ENCODE assay signal across 21 cellular contexts in genomic region chr9:121860213-121860612, GRCh38.
DNase-seq lines count a peak whose midpoint lies in the region; ATAC-seq and TF ChIP-seq lines count a peak whose summit lies in the region.
"Had no signal": no experiment of that assay in that cellular context is flagged by ENCODE, and none has a peak within 500 bp of the region (broad histone marks: within the 10 kb centered on the region; RNA-seq: fewer than 3 reads in every experiment).

No MANE protein-coding gene starts in this region.

- no peak overlapping the region for H3K4me2 ChIP-seq in mesendoderm (ENCODE audit: low read length)
- H3K4me2 ChIP-seq: SK-N-SH had no signal

- no peaks in the 10 kb centered on the region for H3K4me1 Mint-ChIP-seq in MCF 10A (ENCODE audit: insufficient read depth, unreplicated experiment)
- H3K4me1 Mint-ChIP-seq: CD14-positive monocyte had no signal

- H3K18ac ChIP-seq in mesendoderm (ENCODE audit: low read length): no peak overlapping the region

- H4K5ac ChIP-seq in mesendoderm (ENCODE audit: low read length): no peak overlapping the region

- intact Hi-C loops in breast epithelium (cut with DNase I; ENCODE audit: low total_unique reads): no loop called here
- intact Hi-C loops in MCF 10A (cut with micrococcal nuclease): loop anchor here (2.0 to 5.0 kb wide), 2 partner anchors 132 to 173 kb away; no protein-coding TSS in a partner anchor

- H3K4me3 ChIP-seq in breast epithelium (no peak overlapping the region), mesendoderm (ENCODE audit: low read length) (no peak overlapping the region)
- H3K4me3 ChIP-seq: GM23248, MG63 had no signal

- no peak for TF ChIP-seq CTCF in breast epithelium (IDR thresholded peaks at IDR 0.05)
- no peak for TF ChIP-seq CTCF in MCF 10A (IDR thresholded peaks at IDR 0.05; ENCODE audit: unreplicated experiment)

- no peaks in the 10 kb centered on the region for H3K9me3 ChIP-seq in breast epithelium
- H3K9me3 ChIP-seq: MG63, SK-N-SH had no signal

- H3K27me3 ChIP-seq in breast epithelium (no peaks in the 10 kb centered on the region), mesendoderm (ENCODE audit: insufficient read depth, low read length, poor library complexity) (no peaks in the 10 kb centered on the region)
- H3K27me3 ChIP-seq: MG63 had no signal

- no peak overlapping the region for H2BK15ac ChIP-seq in mesendoderm (replicated peaks; ENCODE audit: low read depth)

- H3K4me1 ChIP-seq in breast epithelium (peaks cover 0 to 5% of the 10 kb centered on the region in 2 donors), mesendoderm (ENCODE audit: control insufficient read depth, low read depth, low read length) (peaks cover 18% of the 10 kb centered on the region)

- no peak overlapping the region for H3K27ac Mint-ChIP-seq in MCF 10A (ENCODE audit: low read depth, unreplicated experiment)
- peak overlapping the region in 1 of 2 donors; percentile 77 for H3K27ac Mint-ChIP-seq in activated naive CD4-positive, alpha-beta T cell treated with anti-CD3 and anti-CD28 coated beads, Interleukin-2, amount 50 U/mL, for 72 hours
- H3K27ac Mint-ChIP-seq: CD14-positive monocyte had no signal

- no peak for ATAC-seq in HG02840 (IDR thresholded peaks at IDR 0.05; ENCODE audit: low FRiP score, unreplicated experiment)
- no peak for ATAC-seq in activated naive CD4-positive, alpha-beta T cell treated with anti-CD3 and anti-CD28 coated beads, Interleukin-2, amount 50 U/mL, for 72 hours
- ATAC-seq: Panc1 had no signal

- H2BK5ac ChIP-seq in mesendoderm (ENCODE audit: low read length): no peak overlapping the region

- POLR2A ChIA-PET in MCF 10A (lab: Yijun Ruan, JAX): no interaction called here

- no peak overlapping the region for H4K8ac ChIP-seq in mesendoderm (ENCODE audit: low read depth, low read length)

- BruUV-seq in MCF 10A (replicated peaks; lab: Mats Ljungman, UMichigan): no TSS peak

- DNase-seq in breast epithelium (ENCODE audit: low spot score in 2 of 2) (peak in 1 of 2 donors; percentile 10), MCF 10A (ENCODE audit: unreplicated experiment) (no peak), cerebellar cortex (ENCODE audit: low spot score) (peak; percentile 50), mesendoderm (peak; percentile 46), ureter (ENCODE audit: low spot score) (peak; percentile 28), substantia nigra (lab: John Stamatoyannopoulos, UW) (no peak)
- DNase-seq in activated naive CD4-positive, alpha-beta T cell treated with anti-CD3 and anti-CD28 coated beads, Interleukin-2, amount 50 U/mL, for 72 hours (ENCODE audit: low spot score in 2 of 2): no peak
- DNase-seq: DMS79 treated with DMSO at 0.1 percent for 48 hours, Kasumi-1, NCI-H1417, NCI-H1694 treated with DMSO at 0.1 percent for 48 hours, NCI-H2171, NCI-H524 treated with DMSO at 0.1 percent for 48 hours, NCI-H82, SIG-M5, SK-N-SH had no signal

- H2AK5ac ChIP-seq in mesendoderm (ENCODE audit: low read length): no peak overlapping the region

- WGBS in mesendoderm (ENCODE audit: extremely low coverage, insufficient coverage, low lambda C conversion rate): no CpG with 5 or more reads among the region's 3 CpGs

- H3K79me2 ChIP-seq in mesendoderm (ENCODE audit: control insufficient read depth, insufficient read depth, low read length): no peaks in the 10 kb centered on the region

- no peak overlapping the region for H2BK120ac ChIP-seq in mesendoderm (ENCODE audit: low read depth, low read length)

- H3K36me3 Mint-ChIP-seq in MCF 10A (ENCODE audit: insufficient read depth, unreplicated experiment): peaks cover 8% of the 10 kb centered on the region
- H3K36me3 Mint-ChIP-seq in activated naive CD4-positive, alpha-beta T cell treated with anti-CD3 and anti-CD28 coated beads, Interleukin-2, amount 50 U/mL, for 72 hours: no peaks in the 10 kb centered on the region
- H3K36me3 Mint-ChIP-seq: CD14-positive monocyte had no signal

- H3K23ac ChIP-seq in mesendoderm (ENCODE audit: low read length): no peak overlapping the region

- peak overlapping the region; percentile 46 to 48 for H3K27ac ChIP-seq in breast epithelium
- no peak overlapping the region for H3K27ac ChIP-seq in mesendoderm (ENCODE audit: low read depth, low read length)
- no peak overlapping the region for H3K27ac ChIP-seq in substantia nigra (ENCODE audit: low read depth, low read length, poor library complexity, severe bottlenecking)
- H3K27ac ChIP-seq: GM23248 had no signal

- CTCF ChIA-PET in MCF 10A (lab: Yijun Ruan, JAX): interaction anchor here (0.9 kb wide), 1 partner anchor 27 kb away, joined by 5 read pairs; no protein-coding TSS in a partner anchor

- H3K56ac ChIP-seq in mesendoderm (ENCODE audit: low read length): no peak overlapping the region

- TF ChIP-seq POLR2A in breast epithelium (IDR thresholded peaks at IDR 0.05): no peak

- H3K36me3 ChIP-seq in breast epithelium (no peaks in the 10 kb centered on the region), mesendoderm (ENCODE audit: control insufficient read depth, insufficient read depth, low read length) (no peaks in the 10 kb centered on the region)
- H3K36me3 ChIP-seq: MG63 had no signal

- no peaks in the 10 kb centered on the region for H3K9me3 Mint-ChIP-seq in MCF 10A (ENCODE audit: unreplicated experiment)
- H3K9me3 Mint-ChIP-seq in activated naive CD4-positive, alpha-beta T cell treated with anti-CD3 and anti-CD28 coated beads, Interleukin-2, amount 50 U/mL, for 72 hours: no peaks in the 10 kb centered on the region
- H3K9me3 Mint-ChIP-seq: CD14-positive monocyte had no signal

- H3K4ac ChIP-seq in mesendoderm (ENCODE audit: low read depth, low read length): no peak overlapping the region

- no peak overlapping the region for H3K4me3 Mint-ChIP-seq in MCF 10A (ENCODE audit: unreplicated experiment)
- H3K4me3 Mint-ChIP-seq: CD14-positive monocyte had no signal

- no peaks in the 10 kb centered on the region for H3K27me3 Mint-ChIP-seq in MCF 10A (ENCODE audit: insufficient read depth, unreplicated experiment)

- no peaks in the 10 kb centered on the region for H3K79me1 ChIP-seq in mesendoderm (ENCODE audit: low read length)

- no peak overlapping the region for H3K9ac ChIP-seq in mesendoderm (ENCODE audit: low read length)
- H3K9ac ChIP-seq: GM23248, SK-N-SH had no signal

Comparison
In these comparisons a context has a peak if more than half of its experiments do, and no peak if none do; other contexts are left out.
1. DNase-seq: peak in cerebellar cortex (single experiment), mesendoderm (single experiment) and ureter (single experiment); none in MCF 10A (single experiment), substantia nigra (0 of 49) and activated naive CD4-positive, alpha-beta T cell treated with anti-CD3 and anti-CD28 coated beads, Interleukin-2, amount 50 U/mL, for 72 hours (0 of 2).
2. H3K27ac ChIP-seq: peak in breast epithelium (2 of 2); none in mesendoderm (single experiment) and substantia nigra (single experiment).